ENCODE assay signal across 8 cellular contexts in the genomic region with DNA sequence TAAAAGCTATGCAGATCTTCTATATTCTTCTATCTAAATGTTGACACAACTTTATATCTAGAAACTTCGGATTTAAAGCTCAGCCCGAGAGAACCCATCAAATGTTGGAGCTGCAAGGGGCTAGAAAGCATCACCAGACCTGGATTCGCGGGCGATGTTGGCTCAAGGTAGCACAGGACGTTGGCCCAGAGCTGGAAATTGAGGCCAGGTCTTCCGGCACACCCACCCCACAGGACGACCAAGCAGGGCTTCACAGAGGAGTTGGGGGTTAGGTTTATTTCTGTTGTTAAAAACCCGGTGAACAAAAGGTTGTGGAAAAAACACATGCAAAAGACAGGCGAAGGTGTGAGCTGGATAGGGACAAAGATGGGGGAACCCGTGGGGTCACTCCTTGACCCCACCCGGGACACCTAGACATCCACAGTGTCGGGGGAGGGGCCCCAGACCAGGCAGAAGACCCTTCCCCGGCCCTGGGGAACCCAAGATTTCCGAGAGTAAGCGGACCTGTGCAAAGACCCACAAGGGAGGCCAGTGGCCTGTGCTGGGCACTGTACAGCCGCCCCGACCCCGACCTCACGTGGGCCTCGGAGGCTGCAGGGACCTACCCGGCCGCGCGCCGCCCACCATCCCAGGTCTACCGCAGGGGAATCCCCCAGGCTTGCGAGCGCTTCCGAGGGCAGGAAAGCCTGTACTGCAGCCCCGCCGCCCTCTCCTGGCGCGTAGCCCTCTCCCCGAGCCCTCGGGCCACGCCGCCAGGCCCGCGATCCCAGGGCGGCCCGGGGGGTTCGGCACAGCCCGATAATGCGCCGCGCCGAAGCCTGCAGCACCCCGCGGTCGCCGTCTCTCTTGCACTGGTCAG. TPM values are rescaled to one million over a fixed set of nuclear protein-coding genes. Genes with fewer than 3 reads are reported as not detected.
DNase-seq lines count a peak whose midpoint lies in the region; ATAC-seq and TF ChIP-seq lines count a peak whose summit lies in the region.

No MANE protein-coding gene starts in this region.

- no peak for TF ChIP-seq CTCF in GM12875 (IDR thresholded peaks at IDR 0.05; ENCODE audit: borderline replicate concordance, insufficient read depth, low read depth, low read length)
- no peak for TF ChIP-seq CTCF in ascending aorta (IDR thresholded peaks at IDR 0.05)

- peak; percentile 21 for ATAC-seq in HG02571 (IDR thresholded peaks at IDR 0.05; ENCODE audit: unreplicated experiment)

- H3K4me1 ChIP-seq in SJCRH30 = no peaks in the 10 kb centered on the region; the same call in 1 of the 2 replicates
- H3K4me1 ChIP-seq in ascending aorta = peaks cover 0 to 4% of the 10 kb centered on the region in 2 donors

- H3K4me3 ChIP-seq in GM12875 (ENCODE audit: low read depth, low read length) = peak overlapping the region; percentile 65
- peak overlapping the region; percentile 71 for H3K4me3 ChIP-seq in SJCRH30
- peak overlapping the region; percentile 71 to 85 for H3K4me3 ChIP-seq in ascending aorta

- H3K9me3 ChIP-seq in SJCRH30 (replicated peaks) (no peaks in the 10 kb centered on the region), ascending aorta (no peaks in the 10 kb centered on the region)

- DNase-seq in SJCRH30 (peak; percentile 68 to 69), ascending aorta (ENCODE audit: low spot score in 2 of 2) (peak in 1 of 2 donors; percentile 73), iPS-NIHi7 (ENCODE audit: extremely low spot score) (peak; percentile 70), COR-L47 (lab: John Stamatoyannopoulos, UW) (no peak), NCI-H2029 treated with DMSO at 0.1 percent for 48 hours (lab: John Stamatoyannopoulos, UW) (no peak)
- peak; percentile 55 to 65 for DNase-seq in stimulated activated CD4-positive, alpha-beta T cell treated with anti-CD3 and anti-CD28 coated beads, Interleukin-1b, Interleukin-23, amount 100 ng/mL, for 4 hours (ENCODE audit: low read depth in 2 of 2)

- intact Hi-C loops in ascending aorta (cut with DNase I) = loop anchor here (1.0 to 2.0 kb wide), 4 partner anchors 16 to 37 kb away; partner anchors contain the start of genes EMILIN1 and KHK

- H3K36me3 ChIP-seq in SJCRH30 (0 out of 2 replicates have a peak, but pooled peaks cover 1% of the 10 kb centered on the region), ascending aorta (peaks cover 2 to 9% of the 10 kb centered on the region in 2 donors)

- H3K27ac ChIP-seq in SJCRH30 (peak overlapping the region; percentile 9), ascending aorta (peak overlapping the region; percentile 85 to 93)

- H3K27me3 ChIP-seq in SJCRH30 (no peaks in the 10 kb centered on the region), ascending aorta (no peaks in the 10 kb centered on the region)

RNA-seq across cellular contexts. Expression of gene AGBL5, which starts 1.8 kb away (rescaled TPM):
- 71.4 and 72.4 TPM in 2 replicates for total RNA-seq in SJCRH30 (2014; rRNA removed; shearing (Covaris generic))
- total RNA-seq in ascending aorta = 2.1 TPM

RNA-seq across cellular contexts. Expression of gene TMEM214, which starts 16.9 kb away (rescaled TPM):
- total RNA-seq in SJCRH30 (2014; rRNA removed; shearing (Covaris generic)) = 38.0 and 45.2 TPM in 2 replicates
- 74.1 TPM for total RNA-seq in ascending aorta

RNA-seq across cellular contexts. Expression of gene OST4, which starts 21.8 kb away (rescaled TPM):
- total RNA-seq in SJCRH30 (2014; rRNA removed; shearing (Covaris generic)) = 349 and 357 TPM in 2 replicates
- 158 TPM for total RNA-seq in ascending aorta

RNA-seq across cellular contexts. Expression of gene EMILIN1, which starts 28.8 kb away (rescaled TPM):
- 80.5 and 87.7 TPM in 2 replicates for total RNA-seq in SJCRH30 (2014; rRNA removed; shearing (Covaris generic))
- 301 TPM for total RNA-seq in ascending aorta

RNA-seq across cellular contexts. Expression of gene KHK, which starts 36.9 kb away (rescaled TPM):
- 0.30 and 0.63 TPM in 2 replicates for total RNA-seq in SJCRH30 (2014; rRNA removed; shearing (Covaris generic))
- total RNA-seq in ascending aorta = 0.85 TPM

Comparison
In these comparisons a context has a peak if more than half of its experiments do, and no peak if none do; other contexts are left out.
1. DNase-seq: peak in SJCRH30 (2 of 2), iPS-NIHi7 (single experiment) and stimulated activated CD4-positive, alpha-beta T cell treated with anti-CD3 and anti-CD28 coated beads, Interleukin-1b, Interleukin-23, amount 100 ng/mL, for 4 hours (2 of 2); none in COR-L47 (single experiment) and NCI-H2029 treated with DMSO at 0.1 percent for 48 hours (single experiment).
2. RNA of gene AGBL5, which starts 1.8 kb away (total RNA-seq): 71.4 to 72.4 TPM in SJCRH30; 2.1 TPM in ascending aorta (single experiment); every median in the first group is over 10 times any median in the second.
3. Peak in every context shown above with its lines, with median percentiles within 50 percentile points of each other: H3K4me3 ChIP-seq.